23 cellular contexts compared by ENCODE assay signal in the genomic region with DNA sequence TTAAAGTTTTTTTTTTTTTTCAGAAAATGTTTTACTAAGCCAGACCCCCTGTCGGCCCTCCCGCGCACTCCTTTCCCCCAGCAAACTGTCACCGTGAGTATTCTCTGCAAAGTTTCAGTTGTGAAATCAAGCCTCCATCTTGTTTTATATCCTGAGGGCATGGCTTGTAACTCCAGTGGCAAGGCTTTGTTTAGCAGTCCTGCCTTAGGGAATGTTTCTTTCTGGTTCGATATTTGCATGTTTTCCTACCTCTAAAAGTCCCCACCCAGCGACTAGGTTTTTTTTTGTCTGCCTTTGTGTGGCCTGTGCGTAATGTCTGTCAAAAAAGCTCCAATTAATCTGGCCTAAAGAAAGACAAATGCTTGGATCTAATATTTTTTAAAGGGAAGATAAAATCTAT.
"Had no signal": no experiment of that assay in that cellular context is flagged by ENCODE, and none has a peak within 500 bp of the region (broad histone marks: within the 10 kb centered on the region; RNA-seq: fewer than 3 reads in every experiment).

No MANE protein-coding gene starts in this region.

- H3K4me3 ChIP-seq: cardiac muscle cell, left lung, mucosa of descending colon, sigmoid colon, stomach, upper lobe of left lung had no signal

- H3K36me3 ChIP-seq: cardiac muscle cell, left lung, sigmoid colon, stomach, upper lobe of left lung had no signal

- H3K27me3 ChIP-seq: cardiac muscle cell, foreskin keratinocyte, left lung, sigmoid colon, stomach, upper lobe of left lung had no signal

- DNase-seq: activated CD4-positive, alpha-beta memory T cell treated with anti-CD3 and anti-CD28 coated beads, Interleukin-2, amount 10 ng/mL, durations not matched to agents 7 days and 5 days; activated CD4-positive, alpha-beta T cell treated with anti-CD3 and anti-CD28 coated beads for 48 hours; activated CD4-positive, CD25-positive, alpha-beta regulatory T cell; activated CD8-positive, alpha-beta memory T cell treated with anti-CD3 and anti-CD28 coated beads, Interleukin-2, amount 10 ng/mL, durations not matched to agents 7 days and 5 days; activated naive CD4-positive, alpha-beta T cell; activated naive CD8-positive, alpha-beta T cell treated with anti-CD3 and anti-CD28 coated beads for 36 hours; amniotic stem cell; effector CD8-positive, alpha-beta T cell; foreskin keratinocyte; hippocampal formation; kidney; left lung; mammary epithelial cell; mucosa of descending colon; naive B cell; sigmoid colon; stimulated activated CD4-positive, alpha-beta T cell treated with anti-CD3 and anti-CD28 coated beads, Interleukin-4, amount 100 ng/mL, for 24 hours; stomach; upper lobe of left lung had no signal

- H3K9me3 ChIP-seq: left lung, mucosa of descending colon, sigmoid colon, stomach, upper lobe of left lung had no signal

- ATAC-seq: activated CD8-positive, alpha-beta memory T cell treated with anti-CD3 and anti-CD28 coated beads, Interleukin-2, amount 10 ng/mL, durations not matched to agents 7 days and 5 days; activated T-helper 17 cell treated with anti-CD3 and anti-CD28 coated beads, Interleukin-2, amount 50 U/mL, for 72 hours; foreskin keratinocyte; left lung; mucosa of descending colon; stimulated activated effector memory CD8-positive, alpha-beta T cell treated with anti-CD3 and anti-CD28 coated beads, Interleukin-12 subunit alpha, Interleukin-12 subunit beta, amount 100 ng/mL, for 72 hours had no signal

- H3K27ac ChIP-seq: cardiac muscle cell, foreskin keratinocyte, left lung, parathyroid adenoma, sigmoid colon, stomach, upper lobe of left lung had no signal

- H3K4me1 ChIP-seq: left lung, parathyroid adenoma, sigmoid colon, stomach, upper lobe of left lung had no signal
